ENCODE assay signal across 8 cellular contexts in the genomic region with DNA sequence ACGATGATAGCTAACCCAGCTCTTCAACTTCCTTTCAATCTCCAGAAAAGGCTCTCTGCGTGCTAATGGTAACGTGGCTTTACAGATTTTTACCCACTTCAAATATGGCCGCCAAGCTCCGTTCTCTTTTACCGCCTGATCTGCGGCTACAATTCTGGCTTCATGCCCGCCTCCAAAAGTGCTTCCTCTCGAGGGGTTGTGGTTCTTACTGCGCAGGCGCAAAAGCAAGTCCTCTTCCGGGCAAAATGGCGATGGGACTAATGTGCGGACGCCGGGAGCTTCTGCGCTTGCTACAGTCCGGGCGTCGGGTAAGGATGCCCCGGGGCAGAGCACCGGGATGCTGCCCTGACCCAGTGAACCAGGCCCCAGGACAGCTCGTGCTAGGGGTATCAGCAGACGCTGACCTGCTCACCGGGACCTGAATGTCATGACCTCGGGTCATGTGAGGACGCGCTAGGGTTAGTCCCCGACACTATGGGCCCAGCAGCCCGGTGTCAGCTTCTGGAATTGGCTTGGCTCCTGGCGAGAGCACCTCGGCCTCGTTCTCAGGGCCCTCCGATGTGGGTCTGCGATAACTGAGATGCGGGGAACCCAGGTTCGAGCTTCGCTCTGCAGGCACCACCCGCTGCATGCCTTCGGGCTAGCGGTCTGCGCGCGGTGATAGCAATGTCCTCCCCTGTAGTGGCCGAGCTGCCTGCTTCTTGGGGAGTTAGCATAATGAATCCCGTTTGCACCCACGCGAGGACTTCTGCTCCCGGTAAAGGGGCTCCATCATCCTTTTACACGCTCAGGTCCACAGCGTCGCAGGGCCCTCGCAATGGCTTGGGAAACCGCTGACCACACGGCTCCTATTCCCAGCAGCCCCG. TPM values are rescaled to one million over a fixed set of nuclear protein-coding genes. Genes with fewer than 3 reads are reported as not detected.
A peak's percentile ranks its signal among the peaks of the same experiment; 100 is the strongest.
DNase-seq lines count a peak whose midpoint lies in the region; ATAC-seq, FAIRE-seq and TF ChIP-seq lines count a peak whose summit lies in the region.

A gene (plus strand): TSS at position 232 of the 866 bp plus-strand sequence. CDS start 14 bp downstream, at position 246.

- no peak for TF ChIP-seq CTCF in kidney (IDR thresholded peaks at IDR 0.05; ENCODE audit: borderline replicate concordance, extremely low read depth, insufficient read depth)

- intact Hi-C loops in kidney (cut with DNase I), result no loop called here

- peak; percentile 75 for ATAC-seq in GM19025 (IDR thresholded peaks at IDR 0.05; ENCODE audit: low read depth, unreplicated experiment)
- peak; percentile 87 for ATAC-seq in HG03354 (IDR thresholded peaks at IDR 0.05; ENCODE audit: poor library complexity, severe bottlenecking, unreplicated experiment)

- FAIRE-seq in kidney (lab: Jason Lieb, UNC), result peak; percentile 55

- H3K4me1 ChIP-seq in kidney (ENCODE audit: control insufficient read depth in 1 of 2, insufficient read depth in 1 of 2, low read depth in 1 of 2, low read length in 2 of 2), result peaks cover 8 to 12% of the 10 kb centered on the region in 2 donors

- DNase-seq in AG08396 (ENCODE audit: low spot score), result peak; percentile 94
- DNase-seq in NCI-H510A (lab: John Stamatoyannopoulos, UW), result peak; percentile 92
- peak; percentile 93 for DNase-seq in activated CD4-positive, alpha-beta T cell treated with anti-CD3 and anti-CD28 coated beads for 1 hour
- peak; percentile 90 for DNase-seq in cerebellum (ENCODE audit: low spot score)
- DNase-seq in kidney, result peak; percentile 99
- DNase-seq in stimulated activated CD4-positive, alpha-beta T cell treated with anti-CD3 and anti-CD28 coated beads, Interleukin-15, amount 100 ng/mL, for 24 hours, result peak; percentile 96

- H3K27ac ChIP-seq in kidney (ENCODE audit: low read depth in 2 of 2, low read length in 2 of 2), result peak within 1 kb of the TSS; percentile 74 to 90

- H3K9me3 ChIP-seq in kidney (ENCODE audit: control insufficient read depth in 1 of 2, low read length in 2 of 2), result peaks cover 0 to 5% of the 10 kb centered on the region in 2 donors

- peak within 1 kb of the TSS; percentile 79 to 99 for H3K4me3 ChIP-seq in kidney (ENCODE audit: low read length in 2 of 2)

- peak within 1 kb of the TSS; percentile 87 to 92 for H3K9ac ChIP-seq in kidney (ENCODE audit: low read length in 2 of 2)

- H3K36me3 ChIP-seq in kidney (ENCODE audit: control insufficient read depth in 1 of 2, insufficient read depth in 2 of 2, low read length in 2 of 2), result peaks cover 26 to 31% of the 10 kb centered on the region in 2 donors

RNA-seq across cellular contexts. Expression of the gene that starts here (rescaled TPM):
- total RNA-seq in cerebellum, result 46.3 TPM
- 80.8 TPM for total RNA-seq in kidney
- 101 TPM for polyA plus RNA-seq in kidney (ENCODE audit: insufficient read depth, low read depth, low replicate concordance)

Comparison
In these comparisons a context has a peak if more than half of its experiments do, and no peak if none do; other contexts are left out.
1. Peak in every context shown above with its lines: DNase-seq, ATAC-seq, H3K4me3 ChIP-seq and H3K27ac ChIP-seq.